Comparison of ENCODE assay signal across 1 cellular context in the genomic region with DNA sequence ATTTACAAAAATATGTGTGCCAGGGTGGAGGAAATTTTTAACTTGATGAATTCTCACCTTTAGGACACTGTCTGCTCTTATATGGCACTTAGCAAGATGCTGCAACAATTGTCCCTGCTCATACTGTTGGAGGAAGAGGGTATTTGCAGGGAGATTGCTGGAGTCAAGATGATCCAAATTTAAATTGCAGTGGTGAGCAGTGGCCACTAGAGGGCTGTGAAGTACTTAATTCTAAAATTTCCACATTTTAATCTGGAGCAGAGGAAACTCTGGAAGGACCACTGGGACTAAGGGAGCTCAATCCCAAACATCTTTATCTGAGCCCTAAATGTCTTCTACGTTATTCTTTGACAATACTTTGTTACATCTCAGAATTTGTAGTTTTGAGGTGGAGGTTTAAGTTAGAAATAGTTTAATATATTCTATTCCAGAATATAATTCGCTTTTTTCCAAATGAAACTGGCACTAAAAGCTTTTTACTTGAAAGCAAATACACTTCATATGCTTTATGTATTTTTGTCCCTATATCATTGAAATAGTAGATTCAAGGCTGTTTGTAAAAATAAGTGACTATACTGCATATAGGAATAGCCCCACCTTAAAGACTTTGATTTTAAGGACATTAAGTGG.
TF ChIP-seq lines count a peak whose summit lies in the region.

No MANE protein-coding gene starts in this region.

TF ChIP-seq in GM12878, 131 proteins besides CTCF, POLR2A, EP300 and RAD21 (continued from another document):
- no peak for TF ChIP-seq PML (IDR thresholded peaks at IDR 0.05; ENCODE audit: low read length)
- no peak for TF ChIP-seq NR2C1 (IDR thresholded peaks at IDR 0.05)
- TF ChIP-seq EGR1 (IDR thresholded peaks at IDR 0.05; ENCODE audit: borderline replicate concordance in 1 of 2, low read depth in 2 of 2, low read length in 2 of 2), result no peak
- TF ChIP-seq SMC3 (IDR thresholded peaks at IDR 0.05; ENCODE audit: borderline replicate concordance, low read length), result peak; percentile 41; the same call in 1 of the 2 replicates
TF ChIP-seq in GM12878: peak in this region for 1.
